13 cellular contexts compared by ENCODE assay signal in genomic region chr5:180117378-180117725, GRCh38. TPM values are rescaled to one million over a fixed set of nuclear protein-coding genes. Genes with fewer than 3 reads are reported as not detected.
DNase-seq lines count a peak whose midpoint lies in the region; ATAC-seq and TF ChIP-seq lines count a peak whose summit lies in the region.
"Had no signal": no experiment of that assay in that cellular context is flagged by ENCODE, and none has a peak within 500 bp of the region (broad histone marks: within the 10 kb centered on the region; RNA-seq: fewer than 3 reads in every experiment).

No MANE protein-coding gene starts in this region.

- POLR2A ChIA-PET in Panc1 (lab: Charles Lee) = interaction anchor here (0.7 kb wide), 1 partner anchor 11 kb away, joined by 12 read pairs; no protein-coding TSS in a partner anchor

- H3K27me3 ChIP-seq in Panc1 (ENCODE audit: control insufficient read depth, insufficient read depth, low read length) = no peaks in the 10 kb centered on the region
- H3K27me3 ChIP-seq in SJCRH30 = no peaks in the 10 kb centered on the region; the same call in 1 of the 2 replicates
- H3K27me3 ChIP-seq: BLaER1 had no signal

- CTCF ChIA-PET in Panc1 (lab: Charles Lee) = interaction anchor here (0.7 to 1.5 kb wide), 4 partner anchors 13 to 353 kb away, joined by 3 to 11 read pairs (median 3); partner anchors contain the start of gene RASGEF1C

- in situ Hi-C loops in Panc1 (cut with HindIII; ENCODE audit: low pct_unique_long_range_greater_than_20kb, low sequenced_read_pairs) = no loop called here

- H3K4me1 ChIP-seq in Panc1 (ENCODE audit: control insufficient read depth, insufficient read depth, low read length) = no peaks in the 10 kb centered on the region
- H3K4me1 ChIP-seq in SJCRH30 = no peaks in the 10 kb centered on the region

- H3K27ac ChIP-seq in Panc1 (ENCODE audit: low read length) = no peak overlapping the region
- no peak overlapping the region for H3K27ac ChIP-seq in SJCRH30
- H3K27ac ChIP-seq: BLaER1, KMS-11 had no signal

- BruUV-seq in Panc1 (replicated peaks; lab: Mats Ljungman, UMichigan) = no TSS peak

- intact Hi-C loops in Panc1 (cut with micrococcal nuclease; ENCODE audit: unreplicated experiment) = no loop called here

- peak; percentile 1 for DNase-seq in activated CD4-positive, CD25-positive, alpha-beta regulatory T cell treated with anti-CD3 and anti-CD28 coated beads, Interleukin-2, amount 50 U/mL, for 72 hours
- DNase-seq in Panc1 (ENCODE audit: low read depth, low spot score) (no peak), epidermal melanocyte (ENCODE audit: insufficient read length, low spot score) (peak; percentile 13), COR-L47 (lab: John Stamatoyannopoulos, UW) (no peak), SJCRH30 (no peak)
- DNase-seq: AML-193; CD4-positive, CD25-positive, alpha-beta regulatory T cell; DMS 273 treated with DMSO at 0.1 percent for 48 hours; HCEC 1CT had no signal

- H3K9me3 ChIP-seq in Panc1 (ENCODE audit: control insufficient read depth, insufficient read depth, low read depth, low read length) (no peaks in the 10 kb centered on the region), SJCRH30 (replicated peaks) (no peaks in the 10 kb centered on the region)
- H3K9me3 ChIP-seq: BLaER1 had no signal

- H3K36me3 ChIP-seq in Panc1 (ENCODE audit: control insufficient read depth, insufficient read depth, low read length) = no peaks in the 10 kb centered on the region
- no peaks in the 10 kb centered on the region for H3K36me3 ChIP-seq in SJCRH30
- H3K36me3 ChIP-seq: BLaER1 had no signal

- peak; percentile 41 for TF ChIP-seq CTCF in Panc1 (IDR thresholded peaks at IDR 0.05)

- no peak overlapping the region for H3K4me3 ChIP-seq in Panc1 (ENCODE audit: low read depth in 2 of 2, low read length in 2 of 2)
- H3K4me3 ChIP-seq in SJCRH30 = no peak overlapping the region
- H3K4me3 ChIP-seq: BLaER1 had no signal

- no peak for ATAC-seq in activated CD4-positive, CD25-positive, alpha-beta regulatory T cell treated with anti-CD3 and anti-CD28 coated beads, Interleukin-2, amount 50 U/mL, for 24 hours
- ATAC-seq in Panc1 = 0 out of 2 replicates have a peak, but pooled peaks have one; percentile 2
- no peak for ATAC-seq in HG02642 (IDR thresholded peaks at IDR 0.05; ENCODE audit: poor library complexity, unreplicated experiment)

RNA-seq across cellular contexts. Expression of gene RNF130, which starts 45.8 kb away (rescaled TPM):
- 73.1 TPM for total RNA-seq in Panc1 (2021; ENCODE audit: unreplicated experiment)
- 89.7 TPM for polyA plus RNA-seq in Panc1 (2012; ENCODE audit: insufficient read length)
- total RNA-seq in SJCRH30 (2014; rRNA removed; shearing (Covaris generic)) = 34.5 and 34.9 TPM in 2 replicates

Comparison
In these comparisons a context has a peak if more than half of its experiments do, and no peak if none do; other contexts are left out.
1. DNase-seq: peak in activated CD4-positive, CD25-positive, alpha-beta regulatory T cell treated with anti-CD3 and anti-CD28 coated beads, Interleukin-2, amount 50 U/mL, for 72 hours (single experiment) and epidermal melanocyte (single experiment); none in Panc1 (single experiment), COR-L47 (single experiment) and SJCRH30 (0 of 2).